ENCODE assay signal across 1 cellular context in genomic region chr14:22463763-22464173, GRCh38.
A peak's percentile ranks its signal among the peaks of the same experiment; 100 is the strongest.
TF ChIP-seq lines count a peak whose summit lies in the region.

No MANE protein-coding gene starts in this region.

TF ChIP-seq in HepG2, 621 proteins besides CTCF, POLR2A, EP300 and RAD21 (continued from another document and continues in another):
- TF ChIP-seq STAT6 (CRISPR knock-in tag; IDR thresholded peaks at IDR 0.05; ENCODE audit: borderline replicate concordance) (no peak), ARID5B (CRISPR knock-in tag; IDR thresholded peaks at IDR 0.05) (0 out of 2 replicates have a peak, but pooled peaks have one; percentile 20), CEBPB (IDR thresholded peaks at IDR 0.05; ENCODE audit: borderline replicate concordance, low read depth, low read length) (no peak), ZNF670 (CRISPR knock-in tag; IDR thresholded peaks at IDR 0.05; ENCODE audit: borderline replicate concordance) (no peak), ZNF704 (CRISPR knock-in tag; IDR thresholded peaks at IDR 0.05; ENCODE audit: borderline replicate concordance) (no peak), ARID2 (CRISPR knock-in tag; IDR thresholded peaks at IDR 0.05; ENCODE audit: borderline replicate concordance) (no peak), ZUFSP (CRISPR knock-in tag; IDR thresholded peaks at IDR 0.05; ENCODE audit: borderline replicate concordance) (no peak), GABPB1 (CRISPR knock-in tag; IDR thresholded peaks at IDR 0.05) (no peak), HNF1A (IDR thresholded peaks at IDR 0.05; ENCODE audit: low read depth) (no peak), HNF1A (CRISPR knock-in tag; IDR thresholded peaks at IDR 0.05; ENCODE audit: borderline replicate concordance) (no peak), ZFP41 (CRISPR knock-in tag; IDR thresholded peaks at IDR 0.05; ENCODE audit: borderline replicate concordance) (no peak), CHD2 (IDR thresholded peaks at IDR 0.05; ENCODE audit: low read depth, low read length) (no peak), GABPA (IDR thresholded peaks at IDR 0.05; ENCODE audit: low read depth, low read length) (no peak), GABPA (CRISPR knock-in tag; IDR thresholded peaks at IDR 0.05; ENCODE audit: low read depth) (0 out of 2 replicates have a peak, but pooled peaks have one; percentile 16), SMAD1 (CRISPR knock-in tag; IDR thresholded peaks at IDR 0.05; ENCODE audit: borderline replicate concordance, low read depth) (no peak), ZHX1 (CRISPR knock-in tag; IDR thresholded peaks at IDR 0.05; ENCODE audit: low read depth) (no peak), RAD51 (IDR thresholded peaks at IDR 0.05; ENCODE audit: borderline replicate concordance) (no peak), PHF21A (CRISPR knock-in tag; IDR thresholded peaks at IDR 0.05) (no peak), ADNP (CRISPR knock-in tag; IDR thresholded peaks at IDR 0.05) (no peak), MAFK (conservative IDR thresholded peaks at IDR 0.05 in 1 of 2, IDR thresholded peaks at IDR 0.05 in 1 of 2; ENCODE audit: low read length in 2 of 2) (no peak), SETDB1 (CRISPR knock-in tag; IDR thresholded peaks at IDR 0.05; ENCODE audit: borderline replicate concordance) (no peak), HMG20B (CRISPR knock-in tag; conservative IDR thresholded peaks at IDR 0.05) (no peak), NR2F2 (IDR thresholded peaks at IDR 0.05; ENCODE audit: borderline replicate concordance, low read depth) (peak; percentile 42; the same call in 1 of the 2 replicates), RBAK (CRISPR knock-in tag; IDR thresholded peaks at IDR 0.05) (no peak), ZNF567 (CRISPR knock-in tag; IDR thresholded peaks at IDR 0.05; ENCODE audit: borderline replicate concordance) (no peak), PATZ1 (CRISPR knock-in tag; IDR thresholded peaks at IDR 0.05) (no peak), ZNF136 (CRISPR knock-in tag; IDR thresholded peaks at IDR 0.05; ENCODE audit: low read depth) (no peak)
